ENCODE assay signal across 22 cellular contexts in the genomic region with DNA sequence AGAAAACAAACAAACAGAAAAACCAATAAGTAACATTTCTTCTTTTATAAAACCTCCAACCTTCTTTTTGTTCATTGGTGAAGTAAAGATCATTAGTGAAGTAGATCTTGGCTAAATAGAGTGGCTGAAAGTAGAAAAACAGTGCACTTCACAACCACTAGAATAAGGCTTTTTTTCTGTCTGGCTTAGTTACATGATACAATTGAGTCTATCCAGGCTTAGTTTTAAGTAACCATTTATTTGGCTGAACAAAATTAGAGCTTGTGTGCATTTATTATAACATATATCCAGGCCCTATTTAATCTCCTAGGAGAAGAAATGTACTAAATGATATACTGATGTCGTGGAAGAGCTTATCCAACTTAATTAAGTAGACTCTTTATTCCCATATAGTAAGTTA.
DNase-seq lines count a peak whose midpoint lies in the region; ATAC-seq and TF ChIP-seq lines count a peak whose summit lies in the region.
"Had no signal": no experiment of that assay in that cellular context is flagged by ENCODE, and none has a peak within 500 bp of the region (broad histone marks: within the 10 kb centered on the region; RNA-seq: fewer than 3 reads in every experiment).

No MANE protein-coding gene starts in this region.

- no peak overlapping the region for H3K18ac ChIP-seq in IMR-90 (ENCODE audit: low read depth, low read length)

- no peak overlapping the region for H4K8ac ChIP-seq in IMR-90 (ENCODE audit: low read depth in 2 of 2, low read length in 2 of 2)

- H3K27ac Mint-ChIP-seq in osteocyte (ENCODE audit: unreplicated experiment), result peak overlapping the region; percentile 86
- no peak overlapping the region for H3K27ac Mint-ChIP-seq in naive thymus-derived CD8-positive, alpha-beta T cell
- H3K27ac Mint-ChIP-seq: B cell, nephron progenitor cell, progenitor cell of endocrine pancreas had no signal

- no peaks in the 10 kb centered on the region for H3K27me3 Mint-ChIP-seq in osteocyte (ENCODE audit: unreplicated experiment)
- no peaks in the 10 kb centered on the region for H3K27me3 Mint-ChIP-seq in naive thymus-derived CD8-positive, alpha-beta T cell
- H3K27me3 Mint-ChIP-seq: B cell; central memory CD8-positive, alpha-beta T cell; progenitor cell of endocrine pancreas had no signal

- POLR2A ChIA-PET in SK-N-SH (lab: Yijun Ruan, JAX) (interaction anchor here (0.5 kb wide), 1 partner anchor 27 kb away, joined by 3 read pairs; no protein-coding TSS in a partner anchor), IMR-90 (lab: Charles Lee; ENCODE audit: unreplicated experiment) (interaction anchor here (0.9 kb wide), 1 partner anchor 13 kb away, joined by 3 read pairs; no protein-coding TSS in a partner anchor)
- POLR2A ChIA-PET in naive thymus-derived CD8-positive, alpha-beta T cell (lab: Charles Lee), result no interaction called here

- H3K9me3 Mint-ChIP-seq in osteocyte (ENCODE audit: unreplicated experiment), result no peaks in the 10 kb centered on the region
- H3K9me3 Mint-ChIP-seq in naive thymus-derived CD8-positive, alpha-beta T cell, result peaks cover 0 to 2% (median 0%) of the 10 kb centered on the region in 9 donors
- H3K9me3 Mint-ChIP-seq: central memory CD8-positive, alpha-beta T cell had no signal

- H3K9me2 ChIP-seq in SK-N-SH, result no peaks in the 10 kb centered on the region

- H3K79me1 ChIP-seq in IMR-90 (ENCODE audit: low read depth in 1 of 2, low read length in 2 of 2), result no peaks in the 10 kb centered on the region

- TF ChIP-seq EP300 in SK-N-SH (IDR thresholded peaks at IDR 0.05; ENCODE audit: borderline replicate concordance in 1 of 2, low read depth in 1 of 2, low read length in 1 of 2) (no peak), suprapubic skin (IDR thresholded peaks at IDR 0.05) (no peak)

- H2AFZ ChIP-seq in SK-N-SH (ENCODE audit: low read depth) (no peak overlapping the region), IMR-90 (replicated peaks; ENCODE audit: low read length, poor library complexity) (no peak overlapping the region)

- no peak overlapping the region for H3K14ac ChIP-seq in IMR-90 (replicated peaks; ENCODE audit: low read depth, low read length)

- ATAC-seq in SK-N-SH treated with all-trans-retinoic acid at 6 μM for 48 hours, result no peak
- no peak for ATAC-seq in IMR-90 (ENCODE audit: low read depth)
- ATAC-seq in naive thymus-derived CD8-positive, alpha-beta T cell, result no peak

- no peak overlapping the region for H3K4me3 Mint-ChIP-seq in osteocyte (ENCODE audit: unreplicated experiment)
- H3K4me3 Mint-ChIP-seq in naive thymus-derived CD8-positive, alpha-beta T cell, result no peak overlapping the region
- H3K4me3 Mint-ChIP-seq: B cell; central memory CD8-positive, alpha-beta T cell; nephron progenitor cell had no signal

- in situ Hi-C loops in IMR-90 (cut with MboI; ENCODE audit: low sequenced_read_pairs) (no loop called here), brain microvascular endothelial cell (cut with HindIII; ENCODE audit: low pct_ligation_motif_present, low sequenced_read_pairs) (no loop called here)

- peaks cover 40% of the 10 kb centered on the region for H3F3A ChIP-seq in SK-N-SH (replicated peaks; ENCODE audit: insufficient read depth)

- H3K4me2 ChIP-seq in SK-N-SH, result no peak overlapping the region
- no peak overlapping the region for H3K4me2 ChIP-seq in IMR-90 (ENCODE audit: low read depth, low read length)

- H4K20me1 ChIP-seq in SK-N-SH (ENCODE audit: insufficient read depth), result no peaks in the 10 kb centered on the region
- H4K20me1 ChIP-seq in IMR-90 (ENCODE audit: insufficient read depth, low read length), result no peaks in the 10 kb centered on the region

- H2BK5ac ChIP-seq in IMR-90 (ENCODE audit: low read depth, low read length, poor library complexity, severe bottlenecking), result peak overlapping the region; percentile 47

- no peak overlapping the region for H2AK5ac ChIP-seq in IMR-90 (ENCODE audit: low read depth, low read length)

- 0 out of 2 replicates have a peak overlapping the region, but pooled peaks have one; percentile 21 for H2BK120ac ChIP-seq in IMR-90 (ENCODE audit: low read depth, low read length)

- H3K23ac ChIP-seq in IMR-90 (ENCODE audit: low read depth, low read length), result no peak overlapping the region

- H3K36me3 ChIP-seq in SK-N-SH (replicated peaks in 1 of 2; ENCODE audit: control insufficient read depth in 1 of 2, insufficient read depth in 2 of 2, low read length in 1 of 2) (no peaks in the 10 kb centered on the region), IMR-90 (ENCODE audit: control insufficient read depth, insufficient read depth, low read length) (no peaks in the 10 kb centered on the region), brain microvascular endothelial cell (replicated peaks) (no peaks in the 10 kb centered on the region), suprapubic skin (no peaks in the 10 kb centered on the region)
- H3K36me3 ChIP-seq: HAP-1, vagina had no signal

- no peak overlapping the region for H4K91ac ChIP-seq in IMR-90 (ENCODE audit: insufficient read depth, low read depth, low read length)

- H4K5ac ChIP-seq in IMR-90 (ENCODE audit: low read depth, low read length), result no peak overlapping the region

- H3K27me3 ChIP-seq in SK-N-SH (ENCODE audit: insufficient read depth) (no peaks in the 10 kb centered on the region), IMR-90 (ENCODE audit: control insufficient read depth, insufficient read depth, low read length) (no peaks in the 10 kb centered on the region), brain microvascular endothelial cell (replicated peaks) (no peaks in the 10 kb centered on the region), suprapubic skin (no peaks in the 10 kb centered on the region)
- H3K27me3 ChIP-seq: vagina had no signal

- no peak for TF ChIP-seq RAD21 in SK-N-SH (IDR thresholded peaks at IDR 0.05; ENCODE audit: low read length)
- TF ChIP-seq RAD21 in IMR-90 (IDR thresholded peaks at IDR 0.05; ENCODE audit: low read length), result no peak

- H3K9ac ChIP-seq in SK-N-SH (no peak overlapping the region), IMR-90 (ENCODE audit: low read depth, low read length) (no peak overlapping the region)

- H3K4me1 ChIP-seq in SK-N-SH (ENCODE audit: control insufficient read depth in 1 of 2, insufficient read depth in 2 of 2, low read depth in 1 of 2, low read length in 1 of 2) (peaks cover 0 to 38% of the 10 kb centered on the region in 2 experiments; a peak in 3 of 4 replicates), IMR-90 (ENCODE audit: control insufficient read depth, insufficient read depth, low read length) (peaks cover 9% of the 10 kb centered on the region), suprapubic skin (peaks cover 16% of the 10 kb centered on the region)

- dilution Hi-C loops in IMR-90 (cut with HindIII; ENCODE audit: low sequenced_read_pairs, unreplicated experiment), result no loop called here

- 79% methylated on average over 1 of the region's 1 CpG for WGBS in SK-N-SH (ENCODE audit: low lambda C conversion rate)
- no CpG with 5 or more reads among the region's 1 CpG for WGBS in IMR-90 (ENCODE audit: extremely low coverage in 2 of 2, insufficient read length in 1 of 2), 2 experiments
- WGBS in suprapubic skin, result 100% methylated on average over 1 of the region's 1 CpG

- H3K4me1 Mint-ChIP-seq in osteocyte (ENCODE audit: unreplicated experiment), result peaks cover 53% of the 10 kb centered on the region
- peaks cover 0 to 11% (median 0%) of the 10 kb centered on the region in 4 donors for H3K4me1 Mint-ChIP-seq in naive thymus-derived CD8-positive, alpha-beta T cell
- H3K4me1 Mint-ChIP-seq: nephron progenitor cell had no signal

- no peak overlapping the region for H3K4me3 ChIP-seq in SK-N-SH (ENCODE audit: low read depth in 2 of 2, low read length in 1 of 2)
- no peak overlapping the region for H3K4me3 ChIP-seq in IMR-90 (ENCODE audit: insufficient read depth, low read depth, low read length)
- no peak overlapping the region for H3K4me3 ChIP-seq in brain microvascular endothelial cell (ENCODE audit: low read depth, low read length)
- H3K4me3 ChIP-seq in suprapubic skin, result no peak overlapping the region
- H3K4me3 ChIP-seq: HAP-1, vagina had no signal

- CTCF ChIA-PET in SK-N-SH (lab: Yijun Ruan, JAX), result no interaction called here
- CTCF ChIA-PET in IMR-90 (lab: Yijun Ruan, JAX), result interaction anchor here (0.5 kb wide), 1 partner anchor 48 kb away, joined by 3 read pairs; no protein-coding TSS in a partner anchor

- H3K9me3 ChIP-seq in SK-N-SH, result no peaks in the 10 kb centered on the region
- no peaks in the 10 kb centered on the region for H3K9me3 ChIP-seq in IMR-90 (ENCODE audit: control insufficient read depth, insufficient read depth, low read length)
- H3K9me3 ChIP-seq in suprapubic skin, result no peaks in the 10 kb centered on the region
- H3K9me3 ChIP-seq: HAP-1, vagina had no signal

- H2AK9ac ChIP-seq in IMR-90 (replicated peaks; ENCODE audit: low read depth, low read length, poor library complexity), result no peak overlapping the region

- no peak overlapping the region for H2BK20ac ChIP-seq in IMR-90 (ENCODE audit: low read depth, low read length)

- TF ChIP-seq POLR2A in IMR-90 (IDR thresholded peaks at IDR 0.05; ENCODE audit: low read depth, low read length) (no peak), suprapubic skin (IDR thresholded peaks at IDR 0.05) (no peak)

- H2BK15ac ChIP-seq in IMR-90 (ENCODE audit: low read depth, low read length), result peak overlapping the region; percentile 7; the same call in 2 of the 3 replicates

- no peak for DNase-seq in SK-N-SH
- no peak for DNase-seq in IMR-90
- no peak for DNase-seq in brain microvascular endothelial cell
- no peak for DNase-seq in osteocyte (ENCODE audit: extremely low spot score, unreplicated experiment)
- no peak for DNase-seq in suprapubic skin (ENCODE audit: low spot score in 2 of 2)
- no peak for DNase-seq in naive thymus-derived CD8-positive, alpha-beta T cell
- DNase-seq in epidermal melanocyte (ENCODE audit: insufficient read length, low spot score), result no peak
- DNase-seq: 8988T; activated CD4-positive, CD25-positive, alpha-beta regulatory T cell; amniotic stem cell; effector CD4-positive, alpha-beta T cell; Kasumi-1; NCI-H1092; nephron progenitor cell; small intestine; stimulated activated CD4-positive, alpha-beta T cell treated with anti-CD3 and anti-CD28 coated beads, Interleukin-4, amount 100 ng/mL, for 24 hours had no signal

- TF ChIP-seq CTCF in SK-N-SH (IDR thresholded peaks at IDR 0.05) (no peak), IMR-90 (conservative IDR thresholded peaks at IDR 0.05; ENCODE audit: low read depth, low read length) (no peak), brain microvascular endothelial cell (IDR thresholded peaks at IDR 0.05; ENCODE audit: low read depth, low read length, missing control alignments) (no peak), osteocyte (IDR thresholded peaks at IDR 0.05) (no peak), suprapubic skin (IDR thresholded peaks at IDR 0.05) (no peak)

- intact Hi-C loops in IMR-90 (cut with micrococcal nuclease), result no loop called here

- H3K9me1 ChIP-seq in IMR-90 (ENCODE audit: insufficient read depth, low read length), result peaks cover 8% of the 10 kb centered on the region

- H3K27ac ChIP-seq in SK-N-SH (ENCODE audit: low read depth in 2 of 2, low read length in 1 of 2) (peak overlapping the region in 1 of 2 experiments; percentile 50; a peak in 1 of 4 replicates), IMR-90 (ENCODE audit: insufficient read depth, low read length) (no peak overlapping the region), brain microvascular endothelial cell (peak overlapping the region; percentile 92), suprapubic skin (no peak overlapping the region)

- BruUV-seq in IMR-90 (replicated peaks; lab: Mats Ljungman, UMichigan), result no TSS peak

- no peaks in the 10 kb centered on the region for H3K79me2 ChIP-seq in SK-N-SH (ENCODE audit: insufficient read depth)

- no peak overlapping the region for H3K4ac ChIP-seq in IMR-90 (ENCODE audit: low read depth, low read length)

- no peaks in the 10 kb centered on the region for H3K36me3 Mint-ChIP-seq in osteocyte (ENCODE audit: unreplicated experiment)
- peaks cover under 1 to 2% (median 1%) of the 10 kb centered on the region in 3 donors for H3K36me3 Mint-ChIP-seq in naive thymus-derived CD8-positive, alpha-beta T cell

- no peak overlapping the region for H3K56ac ChIP-seq in IMR-90 (ENCODE audit: extremely low read depth, insufficient read depth, low read length)
